15 cellular contexts compared by ENCODE assay signal in genomic region chr10:14698487-14699170, GRCh38.
A peak's percentile ranks its signal among the peaks of the same experiment; 100 is the strongest.
DNase-seq lines count a peak whose midpoint lies in the region; ATAC-seq, FAIRE-seq and TF ChIP-seq lines count a peak whose summit lies in the region.
"Had no signal": no experiment of that assay in that cellular context is flagged by ENCODE, and none has a peak within 500 bp of the region (broad histone marks: within the 10 kb centered on the region; RNA-seq: fewer than 3 reads in every experiment).

No MANE protein-coding gene starts in this region.

- intact Hi-C loops in GM12878 (cut with micrococcal nuclease; ENCODE audit: unreplicated experiment): no loop called here

- H3K36me3 ChIP-seq in GM12878 (ENCODE audit: control insufficient read depth in 2 of 2, insufficient read depth in 2 of 2, low read length in 1 of 2): no peaks in the 10 kb centered on the region
- no peaks in the 10 kb centered on the region for H3K36me3 ChIP-seq in SJCRH30
- H3K36me3 ChIP-seq: thoracic aorta had no signal

- TF ChIP-seq RAD21 in GM12878 (IDR thresholded peaks at IDR 0.05; ENCODE audit: insufficient read depth, low read depth, low read length): no peak

- H3K27ac ChIP-seq in GM12878 (ENCODE audit: control insufficient read depth, insufficient read depth): no peak overlapping the region
- H3K27ac ChIP-seq in SJCRH30: no peak overlapping the region
- H3K27ac ChIP-seq: thoracic aorta had no signal

- TF ChIP-seq POLR2A in GM12878 (IDR thresholded peaks at IDR 0.05; ENCODE audit: low read depth, low read length): no peak

- FAIRE-seq in GM12878 (lab: Jason Lieb, UNC): no peak
- FAIRE-seq: TTC549 had no signal

- in situ Hi-C loops in GM12878 (cut with MboI): no loop called here

- TF ChIP-seq CTCF in GM12878 (IDR thresholded peaks at IDR 0.05 in 2 of 3, conservative IDR thresholded peaks at IDR 0.05 in 1 of 3; ENCODE audit: control insufficient read depth in 2 of 3, extremely low read depth in 1 of 3, insufficient read depth in 1 of 3, low read depth in 3 of 3, low read length in 3 of 3): no peak

- WGBS in GM12878 (ENCODE audit: insufficient coverage, insufficient replicate concordance, low lambda C conversion rate, missing lambda C conversion rate): 2% methylated on average over 8 of the region's 8 CpGs

- DNase-seq in EH (ENCODE audit: low read depth) (peak; percentile 87), HT1080 (ENCODE audit: low read depth) (peak; percentile 60), GM12878 (ENCODE audit: low read depth, low spot score) (no peak), kidney tubule cell (ENCODE audit: low spot score) (peak; percentile 17), SJCRH30 (no peak)
- DNase-seq: Calu3, glutamatergic neuron, NCI-H226 had no signal

- no peaks in the 10 kb centered on the region for H4K20me1 ChIP-seq in GM12878 (ENCODE audit: control insufficient read depth, insufficient read depth)

- H3K27me3 ChIP-seq in GM12878 (replicated peaks in 1 of 2; ENCODE audit: control insufficient read depth in 2 of 2, insufficient read depth in 2 of 2, low read length in 1 of 2) (no peaks in the 10 kb centered on the region), SJCRH30 (no peaks in the 10 kb centered on the region)

- H3K4me2 ChIP-seq in GM12878 (ENCODE audit: control insufficient read depth, insufficient read depth): peak overlapping the region; percentile 30; the same call in 1 of the 2 replicates

- H3K9me3 ChIP-seq in GM12878 (replicated peaks; ENCODE audit: control insufficient read depth, insufficient read depth, low read length): no peaks in the 10 kb centered on the region; the same call in 2 of the 3 replicates
- H3K9me3 ChIP-seq in SJCRH30 (replicated peaks): no peaks in the 10 kb centered on the region
- H3K9me3 ChIP-seq: thoracic aorta had no signal

- no TSS peak for BruUV-seq in GM12878 (replicated peaks; lab: Mats Ljungman, UMichigan)

- ATAC-seq in GM12878 (peak; percentile 85), GM21723 (IDR thresholded peaks at IDR 0.05; ENCODE audit: unreplicated experiment) (no peak), GM21515 (IDR thresholded peaks at IDR 0.05; ENCODE audit: unreplicated experiment) (no peak), HG03521 (IDR thresholded peaks at IDR 0.05; ENCODE audit: unreplicated experiment) (no peak)
- ATAC-seq: left lobe of liver, Panc1 had no signal

- RAD21 ChIA-PET in GM12878 (lab: Charles Lee; ENCODE audit: unreplicated experiment): no interaction called here

- H2AFZ ChIP-seq in GM12878 (ENCODE audit: control insufficient read depth, low read depth, low read length): no peak overlapping the region

- CTCF ChIA-PET in GM12878 (lab: Yijun Ruan, JAX): no interaction called here

- no peak overlapping the region for H3K9ac ChIP-seq in GM12878 (ENCODE audit: control insufficient read depth, insufficient read depth, low read length)

- no peaks in the 10 kb centered on the region for H3K79me2 ChIP-seq in GM12878 (ENCODE audit: control insufficient read depth, insufficient read depth, low read length)

- SMC1A ChIA-PET in GM12878 (lab: Charles Lee; ENCODE audit: uncharacterized antibody, unreplicated experiment): interaction anchor here (2.5 kb wide), 1 partner anchor 10 kb away, joined by 9 read pairs; no protein-coding TSS in a partner anchor

- peaks cover 5% of the 10 kb centered on the region; the same call in 1 of the 2 replicates for H3K4me1 ChIP-seq in GM12878 (ENCODE audit: control insufficient read depth, insufficient read depth, low read length)
- no peaks in the 10 kb centered on the region for H3K4me1 ChIP-seq in SJCRH30

- no peak for TF ChIP-seq EP300 in GM12878 (IDR thresholded peaks at IDR 0.05; ENCODE audit: borderline replicate concordance in 1 of 2, control insufficient read depth in 1 of 2, low read depth in 2 of 2, low read length in 2 of 2)

- H3K4me3 ChIP-seq in GM12878: no peak overlapping the region
- H3K4me3 ChIP-seq in SJCRH30: no peak overlapping the region
- H3K4me3 ChIP-seq: thoracic aorta had no signal

- POLR2A ChIA-PET in GM12878 (lab: Charles Lee): no interaction called here

TF ChIP-seq in GM12878, 131 proteins besides CTCF, POLR2A, EP300 and RAD21:
- peak; percentile 52; the same call in 1 of the 2 replicates for TF ChIP-seq ZBED1 (IDR thresholded peaks at IDR 0.05; ENCODE audit: borderline replicate concordance)
- 0 out of 2 replicates have a peak, but pooled peaks have one; percentile 18 for TF ChIP-seq YY1 (IDR thresholded peaks at IDR 0.05; ENCODE audit: low read depth, low read length)
- peak; percentile 36; the same call in 1 of the 2 replicates for TF ChIP-seq RAD51 (IDR thresholded peaks at IDR 0.05)
- TF ChIP-seq NFIC (IDR thresholded peaks at IDR 0.05; ENCODE audit: low read depth, low read length): peak; percentile 30; the same call in 1 of the 2 replicates
- peak in 1 of 2 experiments; percentile 68 for TF ChIP-seq BHLHE40 (IDR thresholded peaks at IDR 0.05; ENCODE audit: borderline replicate concordance in 1 of 2, low read depth in 2 of 2, low read length in 1 of 2)
- no peak for TF ChIP-seq IKZF2 (IDR thresholded peaks at IDR 0.05)
- 0 out of 2 replicates have a peak, but pooled peaks have one; percentile 23 for TF ChIP-seq FOXM1 (IDR thresholded peaks at IDR 0.05; ENCODE audit: low read depth, low read length)
- TF ChIP-seq SRF (IDR thresholded peaks at IDR 0.05; ENCODE audit: low read depth in 2 of 2, low read length in 2 of 2): no peak

Comparison
In these comparisons a context has a peak if more than half of its experiments do, and no peak if none do; other contexts are left out.
1. DNase-seq: peak in EH (single experiment), HT1080 (single experiment) and kidney tubule cell (single experiment); none in GM12878 (single experiment) and SJCRH30 (0 of 2).